Comparison of ENCODE assay signal across 8 cellular contexts in the genomic region with DNA sequence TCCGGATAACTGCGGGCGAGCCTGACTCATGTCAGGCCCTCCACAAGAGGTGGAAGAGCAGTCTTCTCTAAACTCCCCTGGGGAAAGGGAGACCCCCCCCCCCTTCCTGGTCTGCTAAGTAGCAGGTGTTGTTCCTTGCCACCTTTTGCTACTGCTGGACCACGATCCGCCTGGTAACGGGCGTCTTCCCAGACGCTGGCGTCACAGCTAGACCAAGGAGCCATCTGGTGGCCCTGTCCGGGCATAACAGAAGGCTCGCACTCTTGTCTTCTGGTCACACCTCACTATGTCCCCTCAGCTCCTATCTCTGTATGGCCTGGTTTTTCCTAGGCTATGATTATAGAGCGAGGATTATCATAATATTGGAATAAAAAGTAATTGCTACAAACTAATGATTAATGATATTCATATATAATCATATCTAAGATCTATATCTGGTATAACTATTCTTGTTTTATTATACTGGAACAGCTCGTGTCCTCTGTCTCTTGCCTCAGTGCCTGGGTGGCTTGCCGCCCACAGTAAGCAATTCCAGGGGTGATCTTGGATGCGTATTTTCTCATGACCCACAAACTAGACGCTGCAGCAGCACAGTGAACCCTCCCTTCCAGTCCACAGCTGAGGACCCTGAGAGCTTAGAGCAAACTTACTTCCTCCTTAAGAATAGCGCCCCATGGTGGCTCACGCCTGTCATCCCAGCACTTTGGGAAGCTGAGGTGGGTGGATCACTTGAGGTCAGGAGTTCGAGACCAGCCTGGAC. TPM values are rescaled to one million over a fixed set of nuclear protein-coding genes. Genes with fewer than 3 reads are reported as not detected.
A peak's percentile ranks its signal among the peaks of the same experiment; 100 is the strongest.
DNase-seq lines count a peak whose midpoint lies in the region; TF ChIP-seq lines count a peak whose summit lies in the region.
"Not testable (repeated sequence)": the region's sequence is repeated elsewhere in the genome, so short reads cannot be mapped to it uniquely, and the experiment has no call there.

No MANE protein-coding gene starts in this region.

- WGBS in liver: 68% methylated on average over 18 of the region's 19 CpGs

- TF ChIP-seq CTCF in BE2C (IDR thresholded peaks at IDR 0.05; ENCODE audit: low read depth, low read length) (peak; percentile 47), GM12874 (IDR thresholded peaks at IDR 0.05; ENCODE audit: insufficient read depth, low read depth, low read length) (0 out of 2 replicates have a peak, but pooled peaks have one; percentile 7), ascending aorta (IDR thresholded peaks at IDR 0.05) (peak; percentile 44 to 56 (median 50)), fibroblast of mammary gland (conservative IDR thresholded peaks at IDR 0.05; ENCODE audit: control insufficient read depth, insufficient read depth, low read depth, low read length) (peak; percentile 26), liver (IDR thresholded peaks at IDR 0.05; ENCODE audit: low read depth, low read length, missing input control) (peak; percentile 10)

- peak in 1 of 2 donors; percentile 66 for TF ChIP-seq RAD21 in liver (IDR thresholded peaks at IDR 0.05)

- H3K4me1 ChIP-seq in BE2C (peaks cover 21% of the 10 kb centered on the region), skeletal muscle tissue (ENCODE audit: control insufficient read depth in 3 of 3, insufficient read depth in 3 of 3, low read length in 3 of 3) (peaks cover 28 to 56% (median 34%) of the 10 kb centered on the region in 3 donors)
- not testable (repeated sequence) for H3K4me1 ChIP-seq in ascending aorta; liver (ENCODE audit: control insufficient read depth in 4 of 4, insufficient read depth in 4 of 4, low read length in 3 of 4)

- H3K4me3 ChIP-seq in BE2C (ENCODE audit: low read depth, low read length); ascending aorta; fibroblast of mammary gland (ENCODE audit: control insufficient read depth, low read depth, low read length); liver (ENCODE audit: low read depth in 1 of 3, low read length in 3 of 3): not testable (repeated sequence)
- peak overlapping the region; percentile 54 to 94 (median 91) for H3K4me3 ChIP-seq in skeletal muscle tissue (ENCODE audit: low read length in 3 of 3)

- not testable (repeated sequence) for H3K27me3 ChIP-seq in BE2C; ascending aorta; liver (ENCODE audit: control insufficient read depth in 4 of 4, insufficient read depth in 4 of 4, low read length in 3 of 4); skeletal muscle tissue (ENCODE audit: control insufficient read depth in 3 of 3, insufficient read depth in 3 of 3, low read length in 3 of 3)

- not testable (repeated sequence) for H3K9me3 ChIP-seq in BE2C; ascending aorta; liver (ENCODE audit: control insufficient read depth in 4 of 4, low read length in 3 of 4); skeletal muscle tissue (ENCODE audit: control insufficient read depth in 3 of 3, low read length in 3 of 3)

- not testable (repeated sequence) for H3K9ac ChIP-seq in liver (ENCODE audit: low read depth in 1 of 2, low read length in 2 of 2)
- H3K9ac ChIP-seq in skeletal muscle tissue (ENCODE audit: low read depth in 1 of 3, low read length in 3 of 3): peak overlapping the region in 2 of 3 donors; percentile 84 to 97

- H3K36me3 ChIP-seq in BE2C: peaks cover 24% of the 10 kb centered on the region
- H3K36me3 ChIP-seq in ascending aorta: peaks cover 8 to 22% of the 10 kb centered on the region in 2 donors
- peaks cover 3 to 11% (median 6%) of the 10 kb centered on the region in 4 donors for H3K36me3 ChIP-seq in liver (ENCODE audit: control insufficient read depth in 4 of 4, insufficient read depth in 3 of 4, low read depth in 1 of 4, low read length in 3 of 4)
- H3K36me3 ChIP-seq in skeletal muscle tissue (ENCODE audit: control insufficient read depth in 3 of 3, insufficient read depth in 3 of 3, low read length in 3 of 3): peaks cover 14 to 22% (median 19%) of the 10 kb centered on the region in 3 donors

- DNase-seq in BE2C: peak; percentile 66
- peak; percentile 15 for DNase-seq in NCI-H1105 treated with DMSO at 0.1 percent for 48 hours (lab: John Stamatoyannopoulos, UW)
- peak; percentile 56 for DNase-seq in RPMI8226
- peak in 1 of 2 donors; percentile 68 for DNase-seq in ascending aorta (ENCODE audit: low spot score in 2 of 2)
- DNase-seq in fibroblast of mammary gland (ENCODE audit: low read depth): peak; percentile 47

- H3K27ac ChIP-seq in ascending aorta; liver (ENCODE audit: low read depth in 1 of 2, low read length in 2 of 2): not testable (repeated sequence)
- H3K27ac ChIP-seq in skeletal muscle tissue (ENCODE audit: low read depth, low read length): peak overlapping the region; percentile 96

- intact Hi-C loops in ascending aorta (cut with DNase I): loop anchor here (2.0 to 5.0 kb wide), 2 partner anchors 56 to 174 kb away; no protein-coding TSS in a partner anchor

RNA-seq across cellular contexts. Expression of a gene that starts 2.2 kb away (rescaled TPM):
- 0.54 TPM for polyA plus RNA-seq in BE2C (2012; ENCODE audit: insufficient read depth, insufficient read length, low read depth)
- 11.3 TPM for total RNA-seq in ascending aorta
- total RNA-seq in liver: under 1 TPM; 0.28 to 0.67 TPM
- polyA plus RNA-seq in liver: under 1 TPM; 0.43 to 0.67 TPM
- total RNA-seq in skeletal muscle tissue: 124 TPM

RNA-seq across cellular contexts. Expression of a gene that starts 39.5 kb away (rescaled TPM):
- 31.7 TPM for polyA plus RNA-seq in BE2C (2012; ENCODE audit: insufficient read depth, insufficient read length, low read depth)
- 5.9 TPM for total RNA-seq in ascending aorta
- total RNA-seq in liver: 10 to 100 TPM in 1 of 2 donors, 1 to 10 TPM in 1; 6.9 to 13.1 TPM
- polyA plus RNA-seq in liver: 1 to 10 TPM; 4.0 to 4.1 TPM
- total RNA-seq in skeletal muscle tissue: 7.8 TPM

Comparison
In these comparisons a context has a peak if more than half of its experiments do, and no peak if none do; other contexts are left out.
1. RNA of a gene that starts 2.2 kb away (total RNA-seq): 124 TPM in skeletal muscle tissue (single experiment); 11.3 TPM in ascending aorta (single experiment) and 0.28 to 0.67 TPM in liver; every median in the first group is over 10 times any median in the second.
2. Peak in every context shown above with its lines, with median percentiles within 50 percentile points of each other: CTCF ChIP-seq.